ENCODE assay signal across 25 cellular contexts in the genomic region with DNA sequence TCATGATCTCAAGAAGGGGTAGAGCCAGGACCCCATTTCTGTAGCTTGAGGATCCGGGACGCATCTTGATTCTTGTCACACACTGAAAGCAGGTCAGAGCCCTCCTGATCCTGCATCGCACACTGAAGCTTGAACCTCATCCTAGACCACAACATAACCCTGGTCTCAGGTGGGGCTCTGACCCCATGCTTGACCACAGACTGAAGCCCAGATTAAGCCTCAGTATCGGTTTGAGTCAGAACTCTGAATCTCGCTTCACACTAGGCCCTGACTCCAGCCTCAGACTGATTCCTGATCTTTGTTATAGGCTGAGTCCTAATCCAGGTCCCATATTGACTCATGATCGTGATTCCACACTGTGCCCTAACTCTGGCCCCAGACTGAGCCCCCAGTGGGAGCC. TPM values are rescaled to one million over a fixed set of nuclear protein-coding genes. Genes with fewer than 3 reads are reported as not detected.
DNase-seq lines count a peak whose midpoint lies in the region; ATAC-seq and TF ChIP-seq lines count a peak whose summit lies in the region.
"Had no signal": no experiment of that assay in that cellular context is flagged by ENCODE, and none has a peak within 500 bp of the region (broad histone marks: within the 10 kb centered on the region; RNA-seq: fewer than 3 reads in every experiment).

No MANE protein-coding gene starts in this region.

- no peaks in the 10 kb centered on the region for H3K9me3 Mint-ChIP-seq in activated T-helper 17 cell treated with anti-CD3 and anti-CD28 coated beads, Interleukin-2, amount 50 U/mL, for 72 hours
- H3K9me3 Mint-ChIP-seq: activated CD4-positive, alpha-beta T cell treated with anti-CD3 and anti-CD28 coated beads, Interleukin-2, amount 10 ng/mL, durations not matched to agents 7 days and 5 days; H9; stimulated activated memory B cell treated with anti-CD40 and anti-IgM and Interleukin-4, amounts not matched to agents 10 μg/mL and 1 μg/mL and 100 μg/mL, for 72 hours; T-cell had no signal

- ATAC-seq in GM18867 (IDR thresholded peaks at IDR 0.05; ENCODE audit: unreplicated experiment) (peak; percentile 91), GM19463 (IDR thresholded peaks at IDR 0.05; ENCODE audit: unreplicated experiment) (peak; percentile 58), HG02885 (IDR thresholded peaks at IDR 0.05; ENCODE audit: poor library complexity, unreplicated experiment) (peak; percentile 76)
- peak; percentile 28 for ATAC-seq in activated T-helper 17 cell treated with anti-CD3 and anti-CD28 coated beads, Interleukin-2, amount 50 U/mL, for 72 hours (replicated peaks)
- ATAC-seq: lower lobe of right lung; right cardiac atrium; stimulated activated memory B cell treated with anti-CD40 and anti-IgM and Interleukin-4, amounts not matched to agents 10 μg/mL and 1 μg/mL and 100 μg/mL, for 72 hours; T-cell had no signal

- H3K27ac ChIP-seq in coronary artery = no peak overlapping the region
- H3K27ac ChIP-seq: epithelial cell of prostate, lower lobe of right lung, thoracic aorta had no signal

- no peak overlapping the region for H3K27ac Mint-ChIP-seq in activated T-helper 17 cell treated with anti-CD3 and anti-CD28 coated beads, Interleukin-2, amount 50 U/mL, for 72 hours
- H3K27ac Mint-ChIP-seq: activated CD4-positive, alpha-beta T cell treated with anti-CD3 and anti-CD28 coated beads, Interleukin-2, amount 10 ng/mL, durations not matched to agents 7 days and 5 days; H9; stimulated activated memory B cell treated with anti-CD40 and anti-IgM and Interleukin-4, amounts not matched to agents 10 μg/mL and 1 μg/mL and 100 μg/mL, for 72 hours; T-cell had no signal

- no peaks in the 10 kb centered on the region for H3K4me1 Mint-ChIP-seq in activated T-helper 17 cell treated with anti-CD3 and anti-CD28 coated beads, Interleukin-2, amount 50 U/mL, for 72 hours
- H3K4me1 Mint-ChIP-seq: activated CD4-positive, alpha-beta T cell treated with anti-CD3 and anti-CD28 coated beads, Interleukin-2, amount 10 ng/mL, durations not matched to agents 7 days and 5 days had no signal

- H3K36me3 Mint-ChIP-seq in activated T-helper 17 cell treated with anti-CD3 and anti-CD28 coated beads, Interleukin-2, amount 50 U/mL, for 72 hours (ENCODE audit: low read depth) = no peaks in the 10 kb centered on the region
- H3K36me3 Mint-ChIP-seq: stimulated activated memory B cell treated with anti-CD40 and anti-IgM and Interleukin-4, amounts not matched to agents 10 μg/mL and 1 μg/mL and 100 μg/mL, for 72 hours; T-cell had no signal

- peaks cover 18% of the 10 kb centered on the region for H3K27me3 Mint-ChIP-seq in activated T-helper 17 cell treated with anti-CD3 and anti-CD28 coated beads, Interleukin-2, amount 50 U/mL, for 72 hours

- no peak overlapping the region for H3K4me3 Mint-ChIP-seq in activated T-helper 17 cell treated with anti-CD3 and anti-CD28 coated beads, Interleukin-2, amount 50 U/mL, for 72 hours
- H3K4me3 Mint-ChIP-seq: activated CD4-positive, alpha-beta T cell treated with anti-CD3 and anti-CD28 coated beads, Interleukin-2, amount 10 ng/mL, durations not matched to agents 7 days and 5 days; H9; stimulated activated memory B cell treated with anti-CD40 and anti-IgM and Interleukin-4, amounts not matched to agents 10 μg/mL and 1 μg/mL and 100 μg/mL, for 72 hours; T-cell had no signal

- H3K4me3 ChIP-seq in coronary artery = no peak overlapping the region
- H3K4me3 ChIP-seq: lower lobe of right lung, thoracic aorta had no signal

- DNase-seq in coronary artery (ENCODE audit: low spot score) = no peak
- DNase-seq in SIG-M5 (lab: John Stamatoyannopoulos, UW) = no peak
- DNase-seq in HuH-7.5 (ENCODE audit: low spot score) = no peak
- DNase-seq: activated CD4-positive, alpha-beta T cell treated with anti-CD3 and anti-CD28 coated beads, Interleukin-2, amount 10 ng/mL, durations not matched to agents 7 days and 5 days; activated gamma-delta T cell treated with Interleukin-2 at 50 U/mL for 16 hours; amniotic stem cell; dermis blood vessel endothelial cell; DMS79; foreskin fibroblast; H9; hypothalamus; lower lobe of right lung; NCI-H1105 treated with DMSO at 0.1 percent for 48 hours; NCI-H2107; NCI-H510A treated with DMSO at 0.1 percent for 48 hours; right cardiac atrium; T-cell had no signal

- no peak for TF ChIP-seq CTCF in coronary artery (IDR thresholded peaks at IDR 0.05)

RNA-seq across cellular contexts. Expression of a gene that starts 8.5 kb away (rescaled TPM):
- not detected for total RNA-seq in activated T-helper 17 cell treated with anti-CD3 and anti-CD28 coated beads, Interleukin-2, amount 50 U/mL, for 72 hours
- total RNA-seq: dermis blood vessel endothelial cell, omental fat pad, thoracic aorta had no signal

Comparison
In these comparisons a context has a peak if more than half of its experiments do, and no peak if none do; other contexts are left out.
1. ATAC-seq: peak in every context shown above with its lines; median percentile 91 in GM18867; 76 in HG02885; 58 in GM19463; 28 in activated T-helper 17 cell treated with anti-CD3 and anti-CD28 coated beads, Interleukin-2, amount 50 U/mL, for 72 hours.